In genomic region chr20:47818996-47819609, GRCh38 we compare ENCODE assay signal across 1 cellular context.
TF ChIP-seq lines count a peak whose summit lies in the region.

No MANE protein-coding gene starts in this region.

TF ChIP-seq in H1, 55 proteins besides CTCF, POLR2A, EP300 and RAD21 (continued from another document):
- TF ChIP-seq USF2 (IDR thresholded peaks at IDR 0.05; ENCODE audit: low read length), result no peak
- no peak for TF ChIP-seq JUND (IDR thresholded peaks at IDR 0.05; ENCODE audit: low read length)
- no peak for TF ChIP-seq YY1 (IDR thresholded peaks at IDR 0.05; ENCODE audit: low read depth, low read length)
- no peak for TF ChIP-seq KDM4A (IDR thresholded peaks at IDR 0.05; ENCODE audit: low read depth, low read length, severe bottlenecking)
- no peak for TF ChIP-seq SP1 (IDR thresholded peaks at IDR 0.05; ENCODE audit: low read depth, low read length)
- no peak for TF ChIP-seq ZNF274 (IDR thresholded peaks at IDR 0.05; ENCODE audit: borderline replicate concordance, extremely low read depth, low read length)
- TF ChIP-seq EGR1 (IDR thresholded peaks at IDR 0.05; ENCODE audit: borderline replicate concordance, low read depth, low read length), result no peak
- no peak for TF ChIP-seq ASH2L (IDR thresholded peaks at IDR 0.05; ENCODE audit: low read length)
- no peak for TF ChIP-seq RNF2 (IDR thresholded peaks at IDR 0.05; ENCODE audit: borderline replicate concordance, low read depth, low read length, missing control alignments, poor library complexity, severe bottlenecking)
- no peak for TF ChIP-seq ATF2 (IDR thresholded peaks at IDR 0.05; ENCODE audit: low read length)
- no peak for TF ChIP-seq HDAC6 (IDR thresholded peaks at IDR 0.05; ENCODE audit: low read depth, low read length)
- no peak for TF ChIP-seq JUN (IDR thresholded peaks at IDR 0.05; ENCODE audit: low read depth, low read length)
- no peak for TF ChIP-seq SIX5 (IDR thresholded peaks at IDR 0.05; ENCODE audit: low read depth, low read length)
- TF ChIP-seq SRF (IDR thresholded peaks at IDR 0.05; ENCODE audit: low read depth, low read length), result no peak
- no peak for TF ChIP-seq BACH1 (IDR thresholded peaks at IDR 0.05; ENCODE audit: low read length)
